ENCODE assay signal across 26 cellular contexts in genomic region chr2:237657063-237657462, GRCh38.
"Had no signal": no experiment of that assay in that cellular context is flagged by ENCODE, and none has a peak within 500 bp of the region (broad histone marks: within the 10 kb centered on the region; RNA-seq: fewer than 3 reads in every experiment).

No MANE protein-coding gene starts in this region.

- H3K9me3 Mint-ChIP-seq: effector memory CD8-positive, alpha-beta T cell had no signal

- ATAC-seq: effector memory CD8-positive, alpha-beta T cell; esophagus mucosa; foreskin keratinocyte; gastrocnemius medialis; gastroesophageal sphincter; heart left ventricle; heart right ventricle had no signal

- H3K27ac ChIP-seq: colonic mucosa, coronary artery, dorsolateral prefrontal cortex, epithelial cell of prostate, esophagus muscularis mucosa, esophagus squamous epithelium, foreskin keratinocyte, gastrocnemius medialis, gastroesophageal sphincter, heart left ventricle, hepatocyte had no signal

- H3K4me1 ChIP-seq: colonic mucosa, foreskin keratinocyte had no signal

- H3K27ac Mint-ChIP-seq: dendritic cell treated with granulocyte-macrophage colony-stimulating factor and Interleukin-4, amounts not matched to agents 40 ng/mL and 50 ng/mL, for 4 days; effector memory CD8-positive, alpha-beta T cell had no signal

- H3K4me3 ChIP-seq: colonic mucosa, coronary artery, dorsolateral prefrontal cortex, esophagus muscularis mucosa, esophagus squamous epithelium, gastrocnemius medialis, gastroesophageal sphincter, heart left ventricle, heart right ventricle, hepatocyte had no signal

- H3K9me3 ChIP-seq: colonic mucosa, esophagus muscularis mucosa, esophagus squamous epithelium, gastrocnemius medialis, gastroesophageal sphincter had no signal

- H3K79me2 ChIP-seq: hepatocyte had no signal

- H3K27me3 ChIP-seq: colonic mucosa, dorsolateral prefrontal cortex, esophagus muscularis mucosa, esophagus squamous epithelium, gastrocnemius medialis, gastroesophageal sphincter, heart left ventricle, heart right ventricle, hepatocyte had no signal

- DNase-seq: colonic mucosa; cortex of kidney; dermis blood vessel endothelial cell; dorsolateral prefrontal cortex; effector CD4-positive, alpha-beta T cell; effector CD8-positive, alpha-beta T cell; effector memory CD4-positive, alpha-beta T cell; effector memory CD8-positive, alpha-beta T cell; erythroblast; esophagus squamous epithelium; foreskin fibroblast; foreskin keratinocyte; foreskin melanocyte; gastrocnemius medialis; glutamatergic neuron; head of caudate nucleus; heart left ventricle; heart right ventricle; hippocampal formation had no signal

- H3K4me3 Mint-ChIP-seq: dendritic cell treated with granulocyte-macrophage colony-stimulating factor and Interleukin-4, amounts not matched to agents 40 ng/mL and 50 ng/mL, for 4 days; effector memory CD8-positive, alpha-beta T cell had no signal

- H3K36me3 ChIP-seq: colonic mucosa, esophagus muscularis mucosa, esophagus squamous epithelium, gastrocnemius medialis, gastroesophageal sphincter had no signal

- H3K4me2 ChIP-seq: hepatocyte had no signal

- H2AFZ ChIP-seq: hepatocyte had no signal
